23 cellular contexts compared by ENCODE assay signal in genomic region chr1:160653620-160654016, GRCh38. TPM values are rescaled to one million over a fixed set of nuclear protein-coding genes. Genes with fewer than 3 reads are reported as not detected.
DNase-seq lines count a peak whose midpoint lies in the region; ATAC-seq, FAIRE-seq and TF ChIP-seq lines count a peak whose summit lies in the region.
"Had no signal": no experiment of that assay in that cellular context is flagged by ENCODE, and none has a peak within 500 bp of the region (broad histone marks: within the 10 kb centered on the region; RNA-seq: fewer than 3 reads in every experiment).

No MANE protein-coding gene starts in this region.

- no peak overlapping the region for H3K4me3 ChIP-seq in SU-DHL-6 (ENCODE audit: insufficient read depth, low read length, poor library complexity, severe bottlenecking)
- H3K4me3 ChIP-seq in trophoblast cell (ENCODE audit: low read depth, low read length), result no peak overlapping the region
- H3K4me3 ChIP-seq in CD4-positive, alpha-beta memory T cell (ENCODE audit: low read length in 2 of 2), result no peak overlapping the region
- H3K4me3 ChIP-seq: Peyer's patch, uterus had no signal

- H2BK120ac ChIP-seq in trophoblast cell (ENCODE audit: insufficient read depth, low read length, poor library complexity), result peak overlapping the region; percentile 78

- peaks cover 39 to 89% (median 69%) of the 10 kb centered on the region in 4 donors for H3K4me1 Mint-ChIP-seq in CD4-positive, alpha-beta memory T cell
- peaks cover 50% of the 10 kb centered on the region for H3K4me1 Mint-ChIP-seq in endothelial cell (ENCODE audit: unreplicated experiment)

- peak overlapping the region in 1 of 7 donors; percentile 9 for H3K27ac Mint-ChIP-seq in CD4-positive, alpha-beta memory T cell
- no peak overlapping the region for H3K27ac Mint-ChIP-seq in endothelial cell (ENCODE audit: unreplicated experiment)
- H3K27ac Mint-ChIP-seq: activated CD4-positive, alpha-beta T cell treated with anti-CD3 and anti-CD28 coated beads, Interleukin-2, amount 10 ng/mL, durations not matched to agents 7 days and 5 days; HFFc6; T-helper 17 cell had no signal

- peaks cover 16% of the 10 kb centered on the region for H3K79me1 ChIP-seq in trophoblast cell (ENCODE audit: low read length)

- H4K8ac ChIP-seq in trophoblast cell (ENCODE audit: low read depth, low read length), result no peak overlapping the region

- DNase-seq in GM12892 (ENCODE audit: insufficient read length) (no peak), trophoblast cell (no peak), endothelial cell (ENCODE audit: low spot score) (no peak)
- DNase-seq in CD4-positive, alpha-beta memory T cell, result no peak
- DNase-seq: activated CD4-positive, alpha-beta T cell treated with anti-CD3 and anti-CD28 coated beads, Interleukin-2, amount 10 ng/mL, durations not matched to agents 7 days and 5 days; cortex of kidney; EL; HFFc6; left ventricle myocardium superior; NCI-H1417 treated with DMSO at 0.1 percent for 48 hours; NCI-H510A; Peyer's patch; right cardiac atrium; stimulated activated CD4-positive, alpha-beta T cell treated with anti-CD3 and anti-CD28 coated beads, Interleukin-4, amount 100 ng/mL, for 24 hours; T-helper 17 cell; uterus had no signal

- ATAC-seq in HG02642 (IDR thresholded peaks at IDR 0.05; ENCODE audit: poor library complexity, unreplicated experiment) (peak; percentile 56), GM21825 (IDR thresholded peaks at IDR 0.05; ENCODE audit: unreplicated experiment) (no peak)
- ATAC-seq: left ventricle myocardium superior, right cardiac atrium, T-helper 17 cell had no signal

- H3K9me3 Mint-ChIP-seq in CD4-positive, alpha-beta memory T cell, result peaks cover 0 to 2% (median 0%) of the 10 kb centered on the region in 8 donors
- H3K9me3 Mint-ChIP-seq in endothelial cell (ENCODE audit: unreplicated experiment), result no peaks in the 10 kb centered on the region
- H3K9me3 Mint-ChIP-seq: HFFc6, neural crest cell had no signal

- no peak overlapping the region for H4K12ac ChIP-seq in trophoblast cell (ENCODE audit: low read depth, low read length)

- intact Hi-C loops in CD4-positive, alpha-beta memory T cell (cut with micrococcal nuclease), result no loop called here

- H2AK5ac ChIP-seq in trophoblast cell (ENCODE audit: low read length), result no peak overlapping the region

- POLR2A ChIA-PET in CD4-positive, alpha-beta memory T cell (lab: Charles Lee; ENCODE audit: partially characterized antibody), result interaction anchor here (0.6 kb wide), 1 partner anchor 21 kb away, joined by 3 read pairs; no protein-coding TSS in a partner anchor

- H3F3A ChIP-seq in SU-DHL-6 (ENCODE audit: insufficient read depth), result peaks cover 8% of the 10 kb centered on the region; the same call in 1 of the 2 replicates

- H2BK5ac ChIP-seq in trophoblast cell (ENCODE audit: low read depth, low read length, poor library complexity), result peak overlapping the region; percentile 5

- H3K4me3 Mint-ChIP-seq in CD4-positive, alpha-beta memory T cell, result no peak overlapping the region
- H3K4me3 Mint-ChIP-seq in endothelial cell (ENCODE audit: unreplicated experiment), result no peak overlapping the region
- H3K4me3 Mint-ChIP-seq: activated CD4-positive, alpha-beta T cell treated with anti-CD3 and anti-CD28 coated beads, Interleukin-2, amount 10 ng/mL, durations not matched to agents 7 days and 5 days; HFFc6; neural crest cell; T-helper 17 cell had no signal

- H3K4me2 ChIP-seq in SU-DHL-6 (ENCODE audit: low read depth, low read length, poor library complexity, severe bottlenecking), result peak overlapping the region; percentile 1
- no peak overlapping the region for H3K4me2 ChIP-seq in trophoblast cell (ENCODE audit: low read length)
- H3K4me2 ChIP-seq: KMS-11 had no signal

- TF ChIP-seq CTCF in SU-DHL-6 (IDR thresholded peaks at IDR 0.05; ENCODE audit: insufficient read depth, low read length, poor library complexity, severe bottlenecking) (no peak), endothelial cell (IDR thresholded peaks at IDR 0.05; ENCODE audit: unreplicated experiment) (no peak)

- H3K9me2 ChIP-seq in SU-DHL-6 (replicated peaks; ENCODE audit: insufficient read depth, low read length), result no peaks in the 10 kb centered on the region

- TF ChIP-seq POLR2A in GM12892 (IDR thresholded peaks at IDR 0.05; ENCODE audit: low read depth, low read length), result no peak

- peaks cover 0 to 5% of the 10 kb centered on the region in 2 donors for H3K36me3 Mint-ChIP-seq in CD4-positive, alpha-beta memory T cell
- no peaks in the 10 kb centered on the region for H3K36me3 Mint-ChIP-seq in endothelial cell (ENCODE audit: low read depth, unreplicated experiment)

- H2BK12ac ChIP-seq in trophoblast cell (ENCODE audit: low read length), result peak overlapping the region; percentile 5

- H4K91ac ChIP-seq in trophoblast cell (ENCODE audit: low read depth, low read length), result peak overlapping the region; percentile 71

- H2AFZ ChIP-seq in SU-DHL-6 (ENCODE audit: low read depth, low read length, severe bottlenecking) (no peak overlapping the region), trophoblast cell (ENCODE audit: insufficient read depth, low read length, poor library complexity) (no peak overlapping the region)

- CTCF ChIA-PET in CD4-positive, alpha-beta memory T cell (lab: Charles Lee; ENCODE audit: partially characterized antibody), result no interaction called here

- H3K4ac ChIP-seq in trophoblast cell (ENCODE audit: low read depth, low read length), result no peak overlapping the region

- FAIRE-seq in GM12892 (lab: Jason Lieb, UNC), result peak; percentile 86
- FAIRE-seq: astrocyte had no signal

- H3K27ac ChIP-seq in SU-DHL-6 (ENCODE audit: low read depth, low read length) (no peak overlapping the region), trophoblast cell (ENCODE audit: low read depth, low read length) (peak overlapping the region; percentile 66)
- H3K27ac ChIP-seq in CD4-positive, alpha-beta memory T cell (ENCODE audit: low read depth, low read length), result no peak overlapping the region
- H3K27ac ChIP-seq: KMS-11, uterus had no signal

- H3K27me3 Mint-ChIP-seq in CD4-positive, alpha-beta memory T cell, result no peaks in the 10 kb centered on the region
- H3K27me3 Mint-ChIP-seq in endothelial cell (ENCODE audit: unreplicated experiment), result peaks cover 2% of the 10 kb centered on the region
- H3K27me3 Mint-ChIP-seq: activated CD4-positive, alpha-beta T cell treated with anti-CD3 and anti-CD28 coated beads, Interleukin-2, amount 10 ng/mL, durations not matched to agents 7 days and 5 days; T-helper 17 cell had no signal

- H3K36me3 ChIP-seq in SU-DHL-6 (ENCODE audit: low read length), result no peaks in the 10 kb centered on the region
- no peaks in the 10 kb centered on the region for H3K36me3 ChIP-seq in trophoblast cell (ENCODE audit: control insufficient read depth in 1 of 2, insufficient read depth in 2 of 2, low read length in 2 of 2)
- no peaks in the 10 kb centered on the region for H3K36me3 ChIP-seq in CD4-positive, alpha-beta memory T cell (ENCODE audit: insufficient read depth, low read length)
- H3K36me3 ChIP-seq: Peyer's patch, uterus had no signal

- H3K79me2 ChIP-seq in SU-DHL-6 (ENCODE audit: insufficient read depth, low read length), result peaks cover 3% of the 10 kb centered on the region; the same call in 1 of the 2 replicates
- no peaks in the 10 kb centered on the region for H3K79me2 ChIP-seq in trophoblast cell (ENCODE audit: control insufficient read depth, insufficient read depth, low read length, poor library complexity)

- H3K9ac ChIP-seq in SU-DHL-6 (ENCODE audit: low read length), result no peak overlapping the region
- H3K9ac ChIP-seq in trophoblast cell (ENCODE audit: low read length), result no peak overlapping the region
- H3K9ac ChIP-seq: KMS-11 had no signal

- no peak overlapping the region for H3K18ac ChIP-seq in trophoblast cell (ENCODE audit: low read length)

- H3K27me3 ChIP-seq in SU-DHL-6 (ENCODE audit: low read length), result no peaks in the 10 kb centered on the region
- no peaks in the 10 kb centered on the region for H3K27me3 ChIP-seq in trophoblast cell (ENCODE audit: insufficient read depth, low read length)
- H3K27me3 ChIP-seq in CD4-positive, alpha-beta memory T cell (ENCODE audit: insufficient read depth, low read length), result no peaks in the 10 kb centered on the region
- H3K27me3 ChIP-seq: Peyer's patch, uterus had no signal

- no peaks in the 10 kb centered on the region for H4K20me1 ChIP-seq in SU-DHL-6 (ENCODE audit: low read depth, low read length)

- no peaks in the 10 kb centered on the region for H3K9me3 ChIP-seq in SU-DHL-6 (ENCODE audit: insufficient read depth, low read length)
- no peaks in the 10 kb centered on the region for H3K9me3 ChIP-seq in trophoblast cell (ENCODE audit: insufficient read depth, low read depth, low read length)
- H3K9me3 ChIP-seq in CD4-positive, alpha-beta memory T cell (ENCODE audit: control insufficient read depth in 1 of 2, low read length in 2 of 2), result no peaks in the 10 kb centered on the region
- H3K9me3 ChIP-seq: Peyer's patch, uterus had no signal

- H3K23ac ChIP-seq in trophoblast cell (ENCODE audit: low read length), result no peak overlapping the region

- no CpG with 5 or more reads among the region's 2 CpGs for WGBS in trophoblast cell (ENCODE audit: extremely low coverage, insufficient coverage, insufficient read length)

- H3K4me1 ChIP-seq in trophoblast cell (ENCODE audit: control insufficient read depth in 1 of 2, insufficient read depth in 2 of 2, low read length in 2 of 2), result peaks cover 15 to 25% of the 10 kb centered on the region in 2 experiments
- peaks cover 55% of the 10 kb centered on the region for H3K4me1 ChIP-seq in CD4-positive, alpha-beta memory T cell (ENCODE audit: insufficient read depth, low read length)
- H3K4me1 ChIP-seq: uterus had no signal

- H3K14ac ChIP-seq in trophoblast cell (ENCODE audit: low read length), result peak overlapping the region; percentile 3

RNA-seq across cellular contexts. Expression of gene SLAMF1, which starts 6.8 kb away (rescaled TPM):
- polyA plus RNA-seq in GM12892 (2012; ENCODE audit: missing spikeins), result 244 TPM
- 0.01 TPM in 1 of 2 replicates, not detected in the other for polyA plus RNA-seq in trophoblast cell (2013)
- total RNA-seq in CD4-positive, alpha-beta memory T cell, result 10 to 100 TPM; 59.8 to 59.9 TPM
- polyA plus RNA-seq in CD4-positive, alpha-beta memory T cell, result 10 to 100 TPM; 21.4 to 62.5 TPM
- not detected for total RNA-seq in endothelial cell (ENCODE audit: unreplicated experiment)
- total RNA-seq: astrocyte, HFFc6, neural crest cell had no signal
- polyA plus RNA-seq: BJ had no signal

RNA-seq across cellular contexts. Expression of gene CD48, which starts 58.0 kb away (rescaled TPM):
- polyA plus RNA-seq in GM12892 (2012; ENCODE audit: missing spikeins), result 745 TPM
- polyA plus RNA-seq in trophoblast cell (2013), result not detected in 2 replicates
- 100 to 1,000 TPM; 301 to 329 TPM for total RNA-seq in CD4-positive, alpha-beta memory T cell
- 100 to 1,000 TPM; 228 to 246 TPM for polyA plus RNA-seq in CD4-positive, alpha-beta memory T cell
- total RNA-seq in endothelial cell (ENCODE audit: unreplicated experiment), result not detected
- total RNA-seq: astrocyte, HFFc6, neural crest cell had no signal
- polyA plus RNA-seq: BJ had no signal

Comparison
In these comparisons a context has a peak if more than half of its experiments do, and no peak if none do; other contexts are left out.
1. RNA of gene SLAMF1, which starts 6.8 kb away (total RNA-seq): 59.8 to 59.9 TPM in CD4-positive, alpha-beta memory T cell; not detected in endothelial cell (single experiment); every median in the first group is over 10 times any median in the second.
2. RNA of gene CD48, which starts 58.0 kb away (total RNA-seq): 301 to 329 TPM in CD4-positive, alpha-beta memory T cell; not detected in endothelial cell (single experiment); every median in the first group is over 100 times any median in the second.